In genomic region chr21:44718571-44718970, GRCh38 we compare ENCODE assay signal across 1 cellular context.
TF ChIP-seq lines count a peak whose summit lies in the region.

No MANE protein-coding gene starts in this region.

TF ChIP-seq in GM23338, 12 proteins besides CTCF, POLR2A, EP300 and RAD21 (continued from another document):
- TF ChIP-seq ZNF462 (CRISPR knock-in tag; IDR thresholded peaks at IDR 0.05) (no peak), NANOG (IDR thresholded peaks at IDR 0.05; ENCODE audit: borderline replicate concordance) (no peak), JUNB (IDR thresholded peaks at IDR 0.05; ENCODE audit: unreplicated experiment) (no peak)
